In genomic region chr2:7845332-7845731, GRCh38 we compare ENCODE assay signal across 18 cellular contexts.
DNase-seq lines count a peak whose midpoint lies in the region; ATAC-seq, FAIRE-seq and TF ChIP-seq lines count a peak whose summit lies in the region.
"Had no signal": no experiment of that assay in that cellular context is flagged by ENCODE, and none has a peak within 500 bp of the region (broad histone marks: within the 10 kb centered on the region; RNA-seq: fewer than 3 reads in every experiment).

No MANE protein-coding gene starts in this region.

- H3K9me3 Mint-ChIP-seq in astrocyte (ENCODE audit: unreplicated experiment), result peaks cover 4% of the 10 kb centered on the region
- H3K9me3 Mint-ChIP-seq in activated CD8-positive, alpha-beta T cell treated with anti-CD3 and anti-CD28 coated beads for 36 hours, result peaks cover 3% of the 10 kb centered on the region
- H3K9me3 Mint-ChIP-seq: activated naive CD4-positive, alpha-beta T cell treated with anti-CD3 and anti-CD28 coated beads, Interleukin-2, amount 50 U/mL, for 24 hours had no signal

- H3K36me3 Mint-ChIP-seq in astrocyte (ENCODE audit: low read depth, unreplicated experiment), result no peaks in the 10 kb centered on the region
- no peaks in the 10 kb centered on the region for H3K36me3 Mint-ChIP-seq in activated CD8-positive, alpha-beta T cell treated with anti-CD3 and anti-CD28 coated beads for 36 hours (ENCODE audit: low read depth)
- H3K36me3 Mint-ChIP-seq: activated naive CD4-positive, alpha-beta T cell treated with anti-CD3 and anti-CD28 coated beads, Interleukin-2, amount 50 U/mL, for 24 hours had no signal

- no peaks in the 10 kb centered on the region for H3K36me3 ChIP-seq in astrocyte (ENCODE audit: insufficient read depth, low read length)
- H3K36me3 ChIP-seq: vagina had no signal

- ATAC-seq in activated CD8-positive, alpha-beta T cell treated with anti-CD3 and anti-CD28 coated beads for 36 hours, result no peak
- ATAC-seq: left colon; naive thymus-derived CD8-positive, alpha-beta T cell had no signal

- no peak overlapping the region for H3K4me3 Mint-ChIP-seq in astrocyte (ENCODE audit: unreplicated experiment)
- H3K4me3 Mint-ChIP-seq in activated CD8-positive, alpha-beta T cell treated with anti-CD3 and anti-CD28 coated beads for 36 hours, result no peak overlapping the region
- H3K4me3 Mint-ChIP-seq: activated naive CD4-positive, alpha-beta T cell treated with anti-CD3 and anti-CD28 coated beads, Interleukin-2, amount 50 U/mL, for 24 hours; naive thymus-derived CD8-positive, alpha-beta T cell had no signal

- H3K79me2 ChIP-seq in astrocyte (ENCODE audit: insufficient read depth, low read length), result no peaks in the 10 kb centered on the region

- POLR2A ChIA-PET in AG04449 (lab: Yijun Ruan, JAX), result no interaction called here
- POLR2A ChIA-PET in activated CD8-positive, alpha-beta T cell treated with anti-CD3 and anti-CD28 coated beads for 36 hours (lab: Charles Lee), result no interaction called here

- H2AFZ ChIP-seq in astrocyte (ENCODE audit: low read depth, low read length), result no peak overlapping the region

- H3K27ac Mint-ChIP-seq in astrocyte (ENCODE audit: unreplicated experiment), result no peak overlapping the region
- H3K27ac Mint-ChIP-seq in activated CD8-positive, alpha-beta T cell treated with anti-CD3 and anti-CD28 coated beads for 36 hours, result no peak overlapping the region
- H3K27ac Mint-ChIP-seq: activated naive CD4-positive, alpha-beta T cell treated with anti-CD3 and anti-CD28 coated beads, Interleukin-2, amount 50 U/mL, for 24 hours; naive thymus-derived CD8-positive, alpha-beta T cell had no signal

- TF ChIP-seq CTCF in AG04449 (IDR thresholded peaks at IDR 0.05; ENCODE audit: insufficient read depth, low read length, missing control alignments), result no peak
- TF ChIP-seq CTCF in astrocyte (IDR thresholded peaks at IDR 0.05; ENCODE audit: insufficient read depth, low read depth, low read length), result no peak
- TF ChIP-seq CTCF in activated CD8-positive, alpha-beta T cell treated with anti-CD3 and anti-CD28 coated beads for 36 hours (IDR thresholded peaks at IDR 0.05), result no peak

- H3K27me3 ChIP-seq in astrocyte (ENCODE audit: insufficient read depth, low read length), result no peaks in the 10 kb centered on the region
- H3K27me3 ChIP-seq: vagina had no signal

- H3K4me3 ChIP-seq in AG04449 (ENCODE audit: low read depth, low read length) (no peak overlapping the region; the same call in 1 of the 2 replicates), astrocyte (ENCODE audit: insufficient read depth, low read depth, low read length) (no peak overlapping the region)
- H3K4me3 ChIP-seq: vagina had no signal

- no peaks in the 10 kb centered on the region for H3K27me3 Mint-ChIP-seq in astrocyte (ENCODE audit: low read depth, unreplicated experiment)
- H3K27me3 Mint-ChIP-seq in activated CD8-positive, alpha-beta T cell treated with anti-CD3 and anti-CD28 coated beads for 36 hours, result no peaks in the 10 kb centered on the region
- H3K27me3 Mint-ChIP-seq: activated naive CD4-positive, alpha-beta T cell treated with anti-CD3 and anti-CD28 coated beads, Interleukin-2, amount 50 U/mL, for 24 hours; naive thymus-derived CD8-positive, alpha-beta T cell had no signal

- peaks cover 29% of the 10 kb centered on the region for H3K4me1 ChIP-seq in astrocyte (ENCODE audit: insufficient read depth, low read length)
- H3K4me1 ChIP-seq: vagina had no signal

- no peaks in the 10 kb centered on the region for H3K9me3 ChIP-seq in astrocyte (ENCODE audit: insufficient read depth, low read depth, low read length)
- H3K9me3 ChIP-seq: vagina had no signal

- H3K27ac ChIP-seq in astrocyte (ENCODE audit: low read depth, low read length), result no peak overlapping the region
- H3K27ac ChIP-seq: C4-2B, vagina had no signal

- no peak overlapping the region for H3K9ac ChIP-seq in astrocyte (ENCODE audit: low read length)

- DNase-seq in AG04449 (ENCODE audit: low read depth, low spot score) (peak; percentile 73), GM04504 (ENCODE audit: low read depth) (peak; percentile 79), astrocyte (ENCODE audit: low read depth) (peak; percentile 83), foreskin melanocyte (peak; percentile 11), SHP77 (lab: John Stamatoyannopoulos, UW) (no peak), GM19239 (ENCODE audit: insufficient read length, low spot score) (no peak)
- DNase-seq in activated CD8-positive, alpha-beta T cell treated with anti-CD3 and anti-CD28 coated beads for 36 hours, result no peak
- DNase-seq in effector CD4-positive, alpha-beta T cell, result no peak
- DNase-seq: dermis blood vessel endothelial cell; left colon; naive thymus-derived CD8-positive, alpha-beta T cell; NCI-H1694; NCI-H526 treated with DMSO at 0.1 percent for 48 hours; stimulated activated naive CD4-positive, alpha-beta T cell treated with Interleukin-2 at 50 U/mL for 16 hours had no signal

- CTCF ChIA-PET in AG04449 (lab: Yijun Ruan, JAX), result no interaction called here
- CTCF ChIA-PET in activated CD8-positive, alpha-beta T cell treated with anti-CD3 and anti-CD28 coated beads for 36 hours (lab: Charles Lee), result no interaction called here

- intact Hi-C loops in activated CD8-positive, alpha-beta T cell treated with anti-CD3 and anti-CD28 coated beads for 36 hours (cut with micrococcal nuclease), result no loop called here

- no peaks in the 10 kb centered on the region for H4K20me1 ChIP-seq in astrocyte (ENCODE audit: insufficient read depth, low read length)

- peak overlapping the region; percentile 39 for H3K4me2 ChIP-seq in astrocyte (ENCODE audit: low read length)

- FAIRE-seq in astrocyte (lab: Jason Lieb, UNC) (peak; percentile 97), GM19239 (lab: Jason Lieb, UNC) (no peak)
- FAIRE-seq: H54 had no signal

- peaks cover 22% of the 10 kb centered on the region for H3K4me1 Mint-ChIP-seq in astrocyte (ENCODE audit: low read depth, unreplicated experiment)
- H3K4me1 Mint-ChIP-seq in activated CD8-positive, alpha-beta T cell treated with anti-CD3 and anti-CD28 coated beads for 36 hours (ENCODE audit: low read depth), result peaks cover 23% of the 10 kb centered on the region

Comparison
In these comparisons a context has a peak if more than half of its experiments do, and no peak if none do; other contexts are left out.
1. DNase-seq: peak in AG04449 (single experiment), GM04504 (single experiment), astrocyte (single experiment) and foreskin melanocyte (single experiment); none in SHP77 (0 of 2), activated CD8-positive, alpha-beta T cell treated with anti-CD3 and anti-CD28 coated beads for 36 hours (single experiment), effector CD4-positive, alpha-beta T cell (single experiment) and GM19239 (single experiment).